8 cellular contexts compared by ENCODE assay signal in the genomic region with DNA sequence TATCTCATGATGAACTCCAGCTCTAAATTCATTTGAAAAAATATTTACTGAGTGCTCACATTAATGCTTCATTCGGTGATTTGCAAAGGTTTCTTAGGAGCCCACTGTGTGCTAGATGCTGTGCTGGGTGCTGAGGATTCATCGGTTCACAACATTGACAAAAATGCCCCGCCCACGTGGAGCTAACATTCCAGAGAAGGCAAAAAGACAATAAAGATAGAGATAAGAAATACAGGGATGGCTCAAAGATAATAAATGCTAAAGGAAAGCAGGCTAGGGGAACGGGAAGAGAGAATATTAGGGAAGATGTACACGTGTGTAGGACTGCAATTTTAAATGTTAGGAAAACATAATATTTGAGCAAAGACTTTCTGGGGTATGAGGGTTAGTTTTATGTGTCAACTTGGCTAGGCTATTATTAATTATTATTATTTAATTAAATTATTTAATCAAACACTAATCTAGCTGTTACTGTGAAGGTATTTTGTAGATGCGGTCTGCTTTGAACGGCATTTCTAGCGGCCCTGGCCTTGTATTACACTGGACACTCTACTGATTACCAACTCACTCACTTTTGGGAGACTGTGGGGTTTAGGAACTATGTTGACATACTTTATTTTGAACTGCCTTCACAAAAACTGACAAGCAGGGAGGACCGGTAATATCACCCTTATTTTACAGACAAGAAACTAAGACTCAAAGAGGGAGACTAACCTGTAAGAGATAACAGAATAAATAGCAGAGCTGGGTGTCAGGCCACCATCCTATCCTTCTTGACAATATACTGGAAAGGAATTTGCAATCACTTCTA.
DNase-seq lines count a peak whose midpoint lies in the region; ATAC-seq and TF ChIP-seq lines count a peak whose summit lies in the region.

No MANE protein-coding gene starts in this region.

- H2BK120ac ChIP-seq in trophoblast cell (ENCODE audit: insufficient read depth, low read length, poor library complexity): no peak overlapping the region

- peak overlapping the region; percentile 67 for H3K4me3 ChIP-seq in PC-9
- H3K4me3 ChIP-seq in trophoblast cell (ENCODE audit: low read depth, low read length): no peak overlapping the region

- peak overlapping the region; percentile 97; the same call in 1 of the 2 replicates for H2AFZ ChIP-seq in PC-9
- no peak overlapping the region for H2AFZ ChIP-seq in trophoblast cell (ENCODE audit: insufficient read depth, low read length, poor library complexity)

- H3F3A ChIP-seq in PC-9 (ENCODE audit: insufficient read depth, low read depth): 0 out of 2 replicates have a peak, but pooled peaks cover 3% of the 10 kb centered on the region

- no peak overlapping the region for H3K9ac ChIP-seq in trophoblast cell (ENCODE audit: low read length)

- no peak overlapping the region for H4K8ac ChIP-seq in trophoblast cell (ENCODE audit: low read depth, low read length)

- POLR2A ChIA-PET in PC-9 (lab: Charles Lee; ENCODE audit: unreplicated experiment): interaction anchor here (0.6 to 0.7 kb wide), 3 partner anchors 187 to 277 kb away, joined by 4 to 23 read pairs (median 5); no protein-coding TSS in a partner anchor

- intact Hi-C loops in PC-9 (cut with micrococcal nuclease; ENCODE audit: unreplicated experiment): loop anchor here (5.0 kb wide), 1 partner anchor 369 kb away; no protein-coding TSS in a partner anchor
- intact Hi-C loops in posterior vena cava (cut with DNase I): loop anchor here (2.0 to 10.0 kb wide), 4 partner anchors 61 to 249 kb away; partner anchors contain the start of gene IRF2 (in 2 of the 2)

- H3K27ac ChIP-seq in PC-9: peak overlapping the region; percentile 66; the same call in 1 of the 2 replicates
- peak overlapping the region; percentile 84 for H3K27ac ChIP-seq in epithelial cell of prostate
- no peak overlapping the region for H3K27ac ChIP-seq in trophoblast cell (ENCODE audit: low read depth, low read length)

- H3K4me2 ChIP-seq in PC-9: peak overlapping the region; percentile 94
- H3K4me2 ChIP-seq in trophoblast cell (ENCODE audit: low read length): peak overlapping the region; percentile 85

- H3K4me1 ChIP-seq in PC-9 (replicated peaks; ENCODE audit: insufficient read depth) (no peaks in the 10 kb centered on the region; the same call in 1 of the 2 replicates), trophoblast cell (ENCODE audit: control insufficient read depth in 1 of 2, insufficient read depth in 2 of 2, low read length in 2 of 2) (no peaks in the 10 kb centered on the region)

- no peak overlapping the region for H2BK12ac ChIP-seq in trophoblast cell (ENCODE audit: low read length)

- no peak overlapping the region for H3K4ac ChIP-seq in trophoblast cell (ENCODE audit: low read depth, low read length)

- no peak overlapping the region for H4K91ac ChIP-seq in trophoblast cell (ENCODE audit: low read depth, low read length)

- H3K23ac ChIP-seq in trophoblast cell (ENCODE audit: low read length): no peak overlapping the region

- no peak overlapping the region for H3K14ac ChIP-seq in trophoblast cell (ENCODE audit: low read length)

- TF ChIP-seq CTCF in PC-9 (conservative IDR thresholded peaks at IDR 0.05): no peak

- whole genome bisulfite sequencing in trophoblast cell (ENCODE audit: extremely low coverage, insufficient coverage, insufficient read length): no CpG with 5 or more reads among the region's 10 CpGs

- H2BK5ac ChIP-seq in trophoblast cell (ENCODE audit: low read depth, low read length, poor library complexity): no peak overlapping the region

- no peak overlapping the region for H2AK5ac ChIP-seq in trophoblast cell (ENCODE audit: low read length)

- BruUV-seq in PC-9 (replicated peaks; lab: Mats Ljungman, UMichigan): no TSS peak

- CTCF ChIA-PET in PC-9 (lab: Charles Lee): interaction anchor here (1.5 kb wide), 1 partner anchor 272 kb away, joined by 5 read pairs; no protein-coding TSS in a partner anchor

- H3K27me3 ChIP-seq in PC-9 (ENCODE audit: insufficient read depth, low read depth) (no peaks in the 10 kb centered on the region), trophoblast cell (ENCODE audit: insufficient read depth, low read length) (no peaks in the 10 kb centered on the region)

- peaks cover 3% of the 10 kb centered on the region for H3K79me1 ChIP-seq in trophoblast cell (ENCODE audit: low read length)

- H3K18ac ChIP-seq in trophoblast cell (ENCODE audit: low read length): no peak overlapping the region

- H3K9me3 ChIP-seq in PC-9 (ENCODE audit: insufficient read depth, low read depth) (no peaks in the 10 kb centered on the region), trophoblast cell (ENCODE audit: insufficient read depth, low read depth, low read length) (no peaks in the 10 kb centered on the region)

- no peaks in the 10 kb centered on the region for H3K36me3 ChIP-seq in PC-9 (ENCODE audit: low read depth)
- H3K36me3 ChIP-seq in trophoblast cell (ENCODE audit: control insufficient read depth in 1 of 2, insufficient read depth in 2 of 2, low read length in 2 of 2): no peaks in the 10 kb centered on the region

- no peak overlapping the region for H4K12ac ChIP-seq in trophoblast cell (ENCODE audit: low read depth, low read length)

- peak; percentile 37 for DNase-seq in EL
- no peak for DNase-seq in PC-9
- no peak for DNase-seq in epithelial cell of prostate (ENCODE audit: low read depth, low spot score)
- peak in 1 of 2 donors; percentile 77 for DNase-seq in trophoblast cell
- DNase-seq in NCI-H446 (lab: John Stamatoyannopoulos, UW): no peak
- no peak for DNase-seq in GF-D8 (lab: John Stamatoyannopoulos, UW)
- DNase-seq in posterior vena cava (ENCODE audit: low spot score): no peak

- H4K20me1 ChIP-seq in PC-9 (ENCODE audit: insufficient read depth): no peaks in the 10 kb centered on the region

- no peaks in the 10 kb centered on the region for H3K9me2 ChIP-seq in PC-9 (ENCODE audit: insufficient read depth)

- H3K79me2 ChIP-seq in PC-9 (ENCODE audit: low read depth) (no peaks in the 10 kb centered on the region), trophoblast cell (ENCODE audit: control insufficient read depth, insufficient read depth, low read length, poor library complexity) (no peaks in the 10 kb centered on the region)

- ATAC-seq in GM18502 (IDR thresholded peaks at IDR 0.05; ENCODE audit: poor library complexity, unreplicated experiment): no peak
